In the genomic region with DNA sequence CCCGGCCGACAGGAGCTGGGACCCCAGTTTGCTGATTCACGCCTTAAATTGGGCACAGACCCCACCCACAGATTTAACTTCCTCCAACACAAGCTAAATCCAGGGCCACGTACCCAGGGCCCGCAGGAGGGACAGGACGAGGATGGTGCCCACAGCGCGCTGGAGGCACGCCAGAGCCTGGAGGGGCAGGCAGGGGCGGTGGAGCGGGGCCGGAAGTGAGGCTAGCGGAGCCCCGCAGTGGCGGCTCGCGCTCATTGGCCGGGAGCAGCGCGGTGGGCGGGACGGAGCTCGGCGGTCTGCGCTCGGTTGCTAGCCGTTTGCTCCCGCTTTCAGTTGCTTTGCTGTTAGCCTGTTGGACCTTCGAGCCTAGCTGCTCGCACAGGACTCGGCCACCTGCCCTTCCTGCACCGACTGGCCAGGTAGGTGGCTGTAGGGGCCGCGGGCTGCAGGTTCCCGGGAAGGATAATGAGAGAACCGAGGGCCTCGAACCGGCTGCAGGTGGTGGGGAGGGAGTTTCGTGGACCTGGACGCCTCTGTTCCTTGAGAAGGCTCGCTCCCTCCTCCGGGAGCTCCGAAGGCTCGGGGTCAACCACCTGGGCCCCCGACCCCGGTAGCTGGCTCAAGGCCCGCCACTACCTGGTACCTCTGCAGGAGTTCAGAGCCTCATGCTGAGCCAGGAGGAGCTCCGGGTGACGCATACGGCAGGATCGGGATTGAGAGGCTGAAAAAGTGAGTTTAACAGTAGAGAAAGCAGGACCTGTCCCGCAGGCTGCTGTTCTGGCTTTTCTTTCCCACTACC, we compare ENCODE assay signal across 1 cellular context.
TF ChIP-seq lines count a peak whose summit lies in the region.

A gene (plus strand): TSS at position 332 of the 799 bp plus-strand sequence. CDS start 8,212 bp downstream, outside the sequence.

TF ChIP-seq in HepG2, 621 proteins besides CTCF, POLR2A, EP300 and RAD21 (continued from another document and continues in another):
- TF ChIP-seq, protein P1, sequence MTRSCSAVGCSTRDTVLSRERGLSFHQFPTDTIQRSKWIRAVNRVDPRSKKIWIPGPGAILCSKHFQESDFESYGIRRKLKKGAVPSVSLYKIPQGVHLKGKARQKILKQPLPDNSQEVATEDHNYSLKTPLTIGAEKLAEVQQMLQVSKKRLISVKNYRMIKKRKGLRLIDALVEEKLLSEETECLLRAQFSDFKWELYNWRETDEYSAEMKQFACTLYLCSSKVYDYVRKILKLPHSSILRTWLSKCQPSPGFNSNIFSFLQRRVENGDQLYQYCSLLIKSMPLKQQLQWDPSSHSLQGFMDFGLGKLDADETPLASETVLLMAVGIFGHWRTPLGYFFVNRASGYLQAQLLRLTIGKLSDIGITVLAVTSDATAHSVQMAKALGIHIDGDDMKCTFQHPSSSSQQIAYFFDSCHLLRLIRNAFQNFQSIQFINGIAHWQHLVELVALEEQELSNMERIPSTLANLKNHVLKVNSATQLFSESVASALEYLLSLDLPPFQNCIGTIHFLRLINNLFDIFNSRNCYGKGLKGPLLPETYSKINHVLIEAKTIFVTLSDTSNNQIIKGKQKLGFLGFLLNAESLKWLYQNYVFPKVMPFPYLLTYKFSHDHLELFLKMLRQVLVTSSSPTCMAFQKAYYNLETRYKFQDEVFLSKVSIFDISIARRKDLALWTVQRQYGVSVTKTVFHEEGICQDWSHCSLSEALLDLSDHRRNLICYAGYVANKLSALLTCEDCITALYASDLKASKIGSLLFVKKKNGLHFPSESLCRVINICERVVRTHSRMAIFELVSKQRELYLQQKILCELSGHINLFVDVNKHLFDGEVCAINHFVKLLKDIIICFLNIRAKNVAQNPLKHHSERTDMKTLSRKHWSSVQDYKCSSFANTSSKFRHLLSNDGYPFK (CRISPR knock-in tag; IDR thresholded peaks at IDR 0.05; ENCODE audit: borderline replicate concordance) = peak; percentile 24
- TF ChIP-seq FOSL2 (CRISPR knock-in tag; IDR thresholded peaks at IDR 0.05) (peak; percentile 49), RFXAP (CRISPR knock-in tag; IDR thresholded peaks at IDR 0.05; ENCODE audit: borderline replicate concordance) (peak; percentile 97), ZNF138 (CRISPR knock-in tag; IDR thresholded peaks at IDR 0.05; ENCODE audit: low read depth) (peak; percentile 35; the same call in 1 of the 2 replicates), ZNF10 (CRISPR knock-in tag; IDR thresholded peaks at IDR 0.05; ENCODE audit: borderline replicate concordance, low read depth) (no peak), ZNF24 (IDR thresholded peaks at IDR 0.05) (no peak), FOXJ3 (CRISPR knock-in tag; IDR thresholded peaks at IDR 0.05; ENCODE audit: borderline replicate concordance) (no peak), SSRP1 (CRISPR knock-in tag; IDR thresholded peaks at IDR 0.05) (no peak), ZNF501 (CRISPR knock-in tag; IDR thresholded peaks at IDR 0.05) (peak; percentile 90), FOXK2 (IDR thresholded peaks at IDR 0.05) (no peak), PITX1 (CRISPR knock-in tag; IDR thresholded peaks at IDR 0.05) (no peak), RBM39 (IDR thresholded peaks at IDR 0.05; ENCODE audit: low read depth, low read length, poor library complexity, severe bottlenecking) (peak; percentile 77), ZNF781 (CRISPR knock-in tag; IDR thresholded peaks at IDR 0.05; ENCODE audit: borderline replicate concordance, not compliant biosample characterization) (no peak), ZNF749 (CRISPR knock-in tag; IDR thresholded peaks at IDR 0.05; ENCODE audit: borderline replicate concordance) (0 out of 2 replicates have a peak, but pooled peaks have one; percentile 19), IRX3 (CRISPR knock-in tag; IDR thresholded peaks at IDR 0.05; ENCODE audit: borderline replicate concordance, low read depth) (no peak), PLRG1 (conservative IDR thresholded peaks at IDR 0.05) (no peak), ZNF879 (CRISPR knock-in tag; IDR thresholded peaks at IDR 0.05) (peak; percentile 78; the same call in 1 of the 2 replicates), ZBTB21 (CRISPR knock-in tag; IDR thresholded peaks at IDR 0.05) (no peak)
- TF ChIP-seq, protein P2, sequence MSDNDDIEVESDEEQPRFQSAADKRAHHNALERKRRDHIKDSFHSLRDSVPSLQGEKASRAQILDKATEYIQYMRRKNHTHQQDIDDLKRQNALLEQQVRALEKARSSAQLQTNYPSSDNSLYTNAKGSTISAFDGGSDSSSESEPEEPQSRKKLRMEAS (IDR thresholded peaks at IDR 0.05) = peak; percentile 86
- TF ChIP-seq, protein P3, sequence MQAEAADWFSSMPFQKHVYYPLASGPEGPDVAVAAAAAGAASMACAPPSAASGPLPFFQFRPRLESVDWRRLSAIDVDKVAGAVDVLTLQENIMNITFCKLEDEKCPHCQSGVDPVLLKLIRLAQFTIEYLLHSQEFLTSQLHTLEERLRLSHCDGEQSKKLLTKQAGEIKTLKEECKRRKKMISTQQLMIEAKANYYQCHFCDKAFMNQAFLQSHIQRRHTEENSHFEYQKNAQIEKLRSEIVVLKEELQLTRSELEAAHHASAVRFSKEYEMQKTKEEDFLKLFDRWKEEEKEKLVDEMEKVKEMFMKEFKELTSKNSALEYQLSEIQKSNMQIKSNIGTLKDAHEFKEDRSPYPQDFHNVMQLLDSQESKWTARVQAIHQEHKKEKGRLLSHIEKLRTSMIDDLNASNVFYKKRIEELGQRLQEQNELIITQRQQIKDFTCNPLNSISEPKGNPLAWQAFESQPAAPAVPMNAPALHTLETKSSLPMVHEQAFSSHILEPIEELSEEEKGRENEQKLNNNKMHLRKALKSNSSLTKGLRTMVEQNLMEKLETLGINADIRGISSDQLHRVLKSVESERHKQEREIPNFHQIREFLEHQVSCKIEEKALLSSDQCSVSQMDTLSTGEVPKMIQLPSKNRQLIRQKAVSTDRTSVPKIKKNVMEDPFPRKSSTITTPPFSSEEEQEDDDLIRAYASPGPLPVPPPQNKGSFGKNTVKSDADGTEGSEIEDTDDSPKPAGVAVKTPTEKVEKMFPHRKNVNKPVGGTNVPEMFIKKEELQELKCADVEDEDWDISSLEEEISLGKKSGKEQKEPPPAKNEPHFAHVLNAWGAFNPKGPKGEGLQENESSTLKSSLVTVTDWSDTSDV (CRISPR knock-in tag; IDR thresholded peaks at IDR 0.05) = peak; percentile 62
- TF ChIP-seq, protein P4, sequence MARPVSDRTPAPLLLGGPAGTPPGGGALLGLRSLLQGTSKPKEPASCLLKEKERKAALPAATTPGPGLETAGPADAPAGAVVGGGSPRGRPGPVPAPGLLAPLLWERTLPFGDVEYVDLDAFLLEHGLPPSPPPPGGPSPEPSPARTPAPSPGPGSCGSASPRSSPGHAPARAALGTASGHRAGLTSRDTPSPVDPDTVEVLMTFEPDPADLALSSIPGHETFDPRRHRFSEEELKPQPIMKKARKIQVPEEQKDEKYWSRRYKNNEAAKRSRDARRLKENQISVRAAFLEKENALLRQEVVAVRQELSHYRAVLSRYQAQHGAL (CRISPR knock-in tag; IDR thresholded peaks at IDR 0.05; ENCODE audit: not compliant biosample characterization) = peak; percentile 61
- TF ChIP-seq, protein P5, sequence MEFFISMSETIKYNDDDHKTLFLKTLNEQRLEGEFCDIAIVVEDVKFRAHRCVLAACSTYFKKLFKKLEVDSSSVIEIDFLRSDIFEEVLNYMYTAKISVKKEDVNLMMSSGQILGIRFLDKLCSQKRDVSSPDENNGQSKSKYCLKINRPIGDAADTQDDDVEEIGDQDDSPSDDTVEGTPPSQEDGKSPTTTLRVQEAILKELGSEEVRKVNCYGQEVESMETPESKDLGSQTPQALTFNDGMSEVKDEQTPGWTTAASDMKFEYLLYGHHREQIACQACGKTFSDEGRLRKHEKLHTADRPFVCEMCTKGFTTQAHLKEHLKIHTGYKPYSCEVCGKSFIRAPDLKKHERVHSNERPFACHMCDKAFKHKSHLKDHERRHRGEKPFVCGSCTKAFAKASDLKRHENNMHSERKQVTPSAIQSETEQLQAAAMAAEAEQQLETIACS (CRISPR knock-in tag; IDR thresholded peaks at IDR 0.05) = no peak
- TF ChIP-seq, protein P6, sequence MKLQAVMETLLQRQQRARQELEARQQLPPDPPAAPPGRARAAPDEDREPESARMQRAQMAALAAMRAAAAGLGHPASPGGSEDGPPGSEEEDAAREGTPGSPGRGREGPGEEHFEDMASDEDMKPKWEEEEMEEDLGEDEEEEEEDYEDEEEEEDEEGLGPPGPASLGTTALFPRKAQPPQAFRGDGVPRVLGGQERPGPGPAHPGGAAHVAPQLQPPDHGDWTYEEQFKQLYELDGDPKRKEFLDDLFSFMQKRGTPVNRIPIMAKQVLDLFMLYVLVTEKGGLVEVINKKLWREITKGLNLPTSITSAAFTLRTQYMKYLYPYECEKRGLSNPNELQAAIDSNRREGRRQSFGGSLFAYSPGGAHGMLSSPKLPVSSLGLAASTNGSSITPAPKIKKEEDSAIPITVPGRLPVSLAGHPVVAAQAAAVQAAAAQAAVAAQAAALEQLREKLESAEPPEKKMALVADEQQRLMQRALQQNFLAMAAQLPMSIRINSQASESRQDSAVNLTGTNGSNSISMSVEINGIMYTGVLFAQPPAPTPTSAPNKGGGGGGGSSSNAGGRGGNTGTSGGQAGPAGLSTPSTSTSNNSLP (IDR thresholded peaks at IDR 0.05; ENCODE audit: low read depth, low read length) = no peak
- TF ChIP-seq, protein P7, sequence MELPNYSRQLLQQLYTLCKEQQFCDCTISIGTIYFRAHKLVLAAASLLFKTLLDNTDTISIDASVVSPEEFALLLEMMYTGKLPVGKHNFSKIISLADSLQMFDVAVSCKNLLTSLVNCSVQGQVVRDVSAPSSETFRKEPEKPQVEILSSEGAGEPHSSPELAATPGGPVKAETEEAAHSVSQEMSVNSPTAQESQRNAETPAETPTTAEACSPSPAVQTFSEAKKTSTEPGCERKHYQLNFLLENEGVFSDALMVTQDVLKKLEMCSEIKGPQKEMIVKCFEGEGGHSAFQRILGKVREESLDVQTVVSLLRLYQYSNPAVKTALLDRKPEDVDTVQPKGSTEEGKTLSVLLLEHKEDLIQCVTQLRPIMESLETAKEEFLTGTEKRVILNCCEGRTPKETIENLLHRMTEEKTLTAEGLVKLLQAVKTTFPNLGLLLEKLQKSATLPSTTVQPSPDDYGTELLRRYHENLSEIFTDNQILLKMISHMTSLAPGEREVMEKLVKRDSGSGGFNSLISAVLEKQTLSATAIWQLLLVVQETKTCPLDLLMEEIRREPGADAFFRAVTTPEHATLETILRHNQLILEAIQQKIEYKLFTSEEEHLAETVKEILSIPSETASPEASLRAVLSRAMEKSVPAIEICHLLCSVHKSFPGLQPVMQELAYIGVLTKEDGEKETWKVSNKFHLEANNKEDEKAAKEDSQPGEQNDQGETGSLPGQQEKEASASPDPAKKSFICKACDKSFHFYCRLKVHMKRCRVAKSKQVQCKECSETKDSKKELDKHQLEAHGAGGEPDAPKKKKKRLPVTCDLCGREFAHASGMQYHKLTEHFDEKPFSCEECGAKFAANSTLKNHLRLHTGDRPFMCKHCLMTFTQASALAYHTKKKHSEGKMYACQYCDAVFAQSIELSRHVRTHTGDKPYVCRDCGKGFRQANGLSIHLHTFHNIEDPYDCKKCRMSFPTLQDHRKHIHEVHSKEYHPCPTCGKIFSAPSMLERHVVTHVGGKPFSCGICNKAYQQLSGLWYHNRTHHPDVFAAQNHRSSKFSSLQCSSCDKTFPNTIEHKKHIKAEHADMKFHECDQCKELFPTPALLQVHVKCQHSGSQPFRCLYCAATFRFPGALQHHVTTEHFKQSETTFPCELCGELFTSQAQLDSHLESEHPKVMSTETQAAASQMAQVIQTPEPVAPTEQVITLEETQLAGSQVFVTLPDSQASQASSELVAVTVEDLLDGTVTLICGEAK (IDR thresholded peaks at IDR 0.05) = no peak
- TF ChIP-seq, protein P7 (CRISPR knock-in tag; IDR thresholded peaks at IDR 0.05) = peak; percentile 70; the same call in 1 of the 2 replicates
- TF ChIP-seq, protein P8, sequence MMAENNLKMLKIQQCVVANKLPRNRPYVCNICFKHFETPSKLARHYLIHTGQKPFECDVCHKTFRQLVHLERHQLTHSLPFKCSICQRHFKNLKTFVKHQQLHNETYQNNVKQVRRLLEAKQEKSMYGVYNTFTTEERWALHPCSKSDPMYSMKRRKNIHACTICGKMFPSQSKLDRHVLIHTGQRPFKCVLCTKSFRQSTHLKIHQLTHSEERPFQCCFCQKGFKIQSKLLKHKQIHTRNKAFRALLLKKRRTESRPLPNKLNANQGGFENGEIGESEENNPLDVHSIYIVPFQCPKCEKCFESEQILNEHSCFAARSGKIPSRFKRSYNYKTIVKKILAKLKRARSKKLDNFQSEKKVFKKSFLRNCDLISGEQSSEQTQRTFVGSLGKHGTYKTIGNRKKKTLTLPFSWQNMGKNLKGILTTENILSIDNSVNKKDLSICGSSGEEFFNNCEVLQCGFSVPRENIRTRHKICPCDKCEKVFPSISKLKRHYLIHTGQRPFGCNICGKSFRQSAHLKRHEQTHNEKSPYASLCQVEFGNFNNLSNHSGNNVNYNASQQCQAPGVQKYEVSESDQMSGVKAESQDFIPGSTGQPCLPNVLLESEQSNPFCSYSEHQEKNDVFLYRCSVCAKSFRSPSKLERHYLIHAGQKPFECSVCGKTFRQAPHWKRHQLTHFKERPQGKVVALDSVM (CRISPR knock-in tag; IDR thresholded peaks at IDR 0.05) = no peak
